ENCODE assay signal across 8 cellular contexts in genomic region chr4:165378398-165378762, GRCh38. TPM values are rescaled to one million over a fixed set of nuclear protein-coding genes. Genes with fewer than 3 reads are reported as not detected.
A peak's percentile ranks its signal among the peaks of the same experiment; 100 is the strongest.
DNase-seq lines count a peak whose midpoint lies in the region; ATAC-seq and TF ChIP-seq lines count a peak whose summit lies in the region.

No MANE protein-coding gene starts in this region.

- POLR2A ChIA-PET in CD8-positive, alpha-beta T cell (lab: Charles Lee) = no interaction called here

- H3K4me3 ChIP-seq in CD8-positive, alpha-beta T cell (ENCODE audit: low read depth, low read length) = peak overlapping the region; percentile 4
- peak overlapping the region; percentile 40 to 63 (median 52) for H3K4me3 ChIP-seq in Peyer's patch
- H3K4me3 ChIP-seq in fibroblast of lung (replicated peaks in 1 of 4; ENCODE audit: control extremely low read depth in 1 of 4, insufficient read depth in 1 of 4, low read depth in 3 of 4, low read length in 4 of 4) = peak overlapping the region; percentile 38 to 77 (median 64)
- H3K4me3 ChIP-seq in psoas muscle = peak overlapping the region; percentile 55

- H3K79me2 ChIP-seq in fibroblast of lung (ENCODE audit: control insufficient read depth, insufficient read depth, low read length) = no peaks in the 10 kb centered on the region

- H3K36me3 Mint-ChIP-seq in CD8-positive, alpha-beta T cell = no peaks in the 10 kb centered on the region

- no peak overlapping the region for H3K27ac ChIP-seq in CD8-positive, alpha-beta T cell (ENCODE audit: low read depth, low read length)
- H3K27ac ChIP-seq in Peyer's patch = peak overlapping the region in 2 of 4 donors; percentile 56 to 61
- no peak overlapping the region for H3K27ac ChIP-seq in fibroblast of lung (ENCODE audit: insufficient read depth, low read length)
- peak overlapping the region; percentile 24 for H3K27ac ChIP-seq in psoas muscle

- ATAC-seq in CD8-positive, alpha-beta T cell = no peak
- no peak for ATAC-seq in psoas muscle
- ATAC-seq in HG02840 (IDR thresholded peaks at IDR 0.05; ENCODE audit: low FRiP score, unreplicated experiment) = no peak
- ATAC-seq in GM18909 (IDR thresholded peaks at IDR 0.05; ENCODE audit: poor library complexity, unreplicated experiment) = no peak

- H3K9ac ChIP-seq in fibroblast of lung (ENCODE audit: insufficient read depth, low read length) = no peak overlapping the region

- H3K9me3 ChIP-seq in CD8-positive, alpha-beta T cell (ENCODE audit: low read length) = no peaks in the 10 kb centered on the region
- H3K9me3 ChIP-seq in Peyer's patch = no peaks in the 10 kb centered on the region
- H3K9me3 ChIP-seq in fibroblast of lung (ENCODE audit: control insufficient read depth, insufficient read depth, low read depth, low read length) = no peaks in the 10 kb centered on the region
- H3K9me3 ChIP-seq in psoas muscle = peaks cover 7% of the 10 kb centered on the region

- H2AFZ ChIP-seq in fibroblast of lung (ENCODE audit: low read length) = peak overlapping the region; percentile 97

- no peaks in the 10 kb centered on the region for H3K4me1 ChIP-seq in CD8-positive, alpha-beta T cell (ENCODE audit: insufficient read depth, low read length)
- H3K4me1 ChIP-seq in Peyer's patch = peaks cover 0 to 6% (median 0%) of the 10 kb centered on the region in 4 donors
- peaks cover 2% of the 10 kb centered on the region for H3K4me1 ChIP-seq in fibroblast of lung (ENCODE audit: control insufficient read depth, extremely low read depth, insufficient read depth, low read length)
- no peaks in the 10 kb centered on the region for H3K4me1 ChIP-seq in psoas muscle

- CTCF ChIA-PET in CD8-positive, alpha-beta T cell (lab: Charles Lee) = interaction anchor here (1.2 kb wide), 1 partner anchor 28 kb away, joined by 3 read pairs; no protein-coding TSS in a partner anchor

- no peak for TF ChIP-seq POLR2A in Peyer's patch (IDR thresholded peaks at IDR 0.05)

- H3K9me3 Mint-ChIP-seq in CD8-positive, alpha-beta T cell = no peaks in the 10 kb centered on the region

- H3K4me2 ChIP-seq in fibroblast of lung (ENCODE audit: extremely low read depth, insufficient read depth, low read length) = peak overlapping the region; percentile 72

- 42 to 62% (median 50%) methylated on average over 1 of the region's 1 CpG for WGBS in psoas muscle, 3 donors

- H3K27me3 ChIP-seq in CD8-positive, alpha-beta T cell (ENCODE audit: insufficient read depth, low read length) = no peaks in the 10 kb centered on the region
- H3K27me3 ChIP-seq in Peyer's patch = no peaks in the 10 kb centered on the region
- no peaks in the 10 kb centered on the region for H3K27me3 ChIP-seq in fibroblast of lung (ENCODE audit: control insufficient read depth, insufficient read depth, low read length)
- H3K27me3 ChIP-seq in psoas muscle (ENCODE audit: insufficient read depth in 3 of 3, low read length in 2 of 3) = peaks cover 0 to 34% (median 1%) of the 10 kb centered on the region in 3 donors

- TF ChIP-seq CTCF in CD8-positive, alpha-beta T cell (IDR thresholded peaks at IDR 0.05) = no peak
- TF ChIP-seq CTCF in Peyer's patch (IDR thresholded peaks at IDR 0.05) = no peak
- no peak for TF ChIP-seq CTCF in fibroblast of lung (conservative IDR thresholded peaks at IDR 0.05 in 1 of 2, IDR thresholded peaks at IDR 0.05 in 1 of 2; ENCODE audit: low read depth in 1 of 2, low read length in 2 of 2)
- TF ChIP-seq CTCF in psoas muscle (IDR thresholded peaks at IDR 0.05) = no peak

- no peaks in the 10 kb centered on the region for H3K36me3 ChIP-seq in CD8-positive, alpha-beta T cell (ENCODE audit: insufficient read depth, low read length)
- no peaks in the 10 kb centered on the region for H3K36me3 ChIP-seq in Peyer's patch
- H3K36me3 ChIP-seq in fibroblast of lung (ENCODE audit: control insufficient read depth, insufficient read depth, low read length) = no peaks in the 10 kb centered on the region
- no peaks in the 10 kb centered on the region for H3K36me3 ChIP-seq in psoas muscle (ENCODE audit: insufficient read depth in 1 of 2, low read depth in 1 of 2)

- H3K27ac Mint-ChIP-seq in CD8-positive, alpha-beta T cell = no peak overlapping the region

- intact Hi-C loops in CD8-positive, alpha-beta T cell (cut with DNase I, micrococcal nuclease) = loop anchor here in 1 of 2 experiments (10.0 kb wide), 1 partner anchor 66 kb away; no protein-coding TSS in a partner anchor
- intact Hi-C loops in psoas muscle (cut with DNase I) = no loop called here

- peak overlapping the region; percentile 75 for H3K4me3 Mint-ChIP-seq in CD8-positive, alpha-beta T cell

- peaks cover 15% of the 10 kb centered on the region for H3K4me1 Mint-ChIP-seq in CD8-positive, alpha-beta T cell (ENCODE audit: low read depth)

- peaks cover 65% of the 10 kb centered on the region for H3K27me3 Mint-ChIP-seq in CD8-positive, alpha-beta T cell (ENCODE audit: low read depth)

- no peak for DNase-seq in CD8-positive, alpha-beta T cell
- DNase-seq in Peyer's patch = no peak
- no peak for DNase-seq in fibroblast of lung (ENCODE audit: low read depth in 2 of 2)
- no peak for DNase-seq in psoas muscle
- DNase-seq in NCI-H187 treated with DMSO at 0.1 percent for 48 hours (lab: John Stamatoyannopoulos, UW) = no peak
- no peak for DNase-seq in UCSD-AML1 (lab: John Stamatoyannopoulos, UW; ENCODE audit: unreplicated experiment)

- H4K20me1 ChIP-seq in fibroblast of lung (ENCODE audit: control insufficient read depth, extremely low read depth, insufficient read depth, low read length) = no peaks in the 10 kb centered on the region

RNA-seq across cellular contexts. Expression of gene CPE, which starts 0.4 kb away (rescaled TPM):
- not detected for total RNA-seq in CD8-positive, alpha-beta T cell
- 10 to 100 TPM; 23.6 to 31.3 (median 25.8) TPM for total RNA-seq in Peyer's patch
- total RNA-seq in fibroblast of lung = 51.7 and 63.2 TPM in 2 replicates
- polyA plus RNA-seq in fibroblast of lung = 20.2 and 45.1 TPM in 2 replicates
- polyA plus RNA-seq in fibroblast of lung (2012) = 11.1 and 33.4 TPM in 2 replicates
- 4.0 and 20.7 TPM in 2 replicates for polyA minus RNA-seq in fibroblast of lung (ENCODE audit: low replicate concordance)
- total RNA-seq in psoas muscle = 10 to 100 TPM; 12.2 to 34.8 (median 22.4) TPM
- 10 to 100 TPM in 2 of 3 donors, 1 to 10 TPM in 1; 9.4 to 10.3 (median 10.1) TPM for polyA plus RNA-seq in psoas muscle

RNA-seq across cellular contexts. Expression of gene MSMO1, which starts 50.9 kb away (rescaled TPM):
- 10 to 100 TPM; 18.6 to 19.2 TPM for total RNA-seq in CD8-positive, alpha-beta T cell
- total RNA-seq in Peyer's patch (100 to 1,000 TPM in 3 of 4 donors, 10 to 100 TPM in 1; 10.7 to 148 (median 111) TPM), fibroblast of lung (271 and 743 TPM in 2 replicates), psoas muscle (1 to 10 TPM; 2.9 to 5.9 (median 4.0) TPM)
- polyA plus RNA-seq in fibroblast of lung (191 and 328 TPM in 2 replicates), psoas muscle (1 to 10 TPM; 4.0 to 5.2 (median 4.9) TPM)
- 98.2 and 154 TPM in 2 replicates for polyA plus RNA-seq in fibroblast of lung (2012)
- polyA minus RNA-seq in fibroblast of lung (ENCODE audit: low replicate concordance) = 33.6 and 38.4 TPM in 2 replicates

Comparison
In these comparisons a context has a peak if more than half of its experiments do, and no peak if none do; other contexts are left out.
1. H3K4me3 ChIP-seq: peak in every context shown above with its lines; median percentile 64 in fibroblast of lung; 55 in psoas muscle; 52 in Peyer's patch; 4 in CD8-positive, alpha-beta T cell.
2. RNA of gene CPE, which starts 0.4 kb away (total RNA-seq): 51.7 to 63.2 TPM in fibroblast of lung, 23.6 to 31.3 TPM in Peyer's patch and 12.2 to 34.8 TPM in psoas muscle; not detected in CD8-positive, alpha-beta T cell; every median in the first group is over 10 times any median in the second.